Comparison of ENCODE assay signal across 1 cellular context in genomic region chr12:62468935-62469334, GRCh38.
TF ChIP-seq lines count a peak whose summit lies in the region.

No MANE protein-coding gene starts in this region.

TF ChIP-seq in IMR-90, 13 proteins besides CTCF, POLR2A, EP300 and RAD21:
- no peak for TF ChIP-seq SMC3 (IDR thresholded peaks at IDR 0.05; ENCODE audit: low read depth, low read length)
- no peak for TF ChIP-seq CEBPB (IDR thresholded peaks at IDR 0.05; ENCODE audit: low read depth, low read length)
- TF ChIP-seq NFE2L2 (IDR thresholded peaks at IDR 0.05; ENCODE audit: low read depth, low read length), result no peak
- no peak for TF ChIP-seq MAFK (IDR thresholded peaks at IDR 0.05; ENCODE audit: low read depth, low read length)
- no peak for TF ChIP-seq ELK1 (IDR thresholded peaks at IDR 0.05; ENCODE audit: borderline replicate concordance, low read depth, low read length)
- TF ChIP-seq BHLHE40 (IDR thresholded peaks at IDR 0.05; ENCODE audit: low read depth, low read length), result no peak
- TF ChIP-seq FOS (IDR thresholded peaks at IDR 0.05; ENCODE audit: low read depth, low read length), result no peak
- no peak for TF ChIP-seq RFX5 (IDR thresholded peaks at IDR 0.05; ENCODE audit: low read depth, low read length)
- no peak for TF ChIP-seq MXI1 (IDR thresholded peaks at IDR 0.05; ENCODE audit: borderline replicate concordance, low read depth, low read length)
- TF ChIP-seq USF2 (IDR thresholded peaks at IDR 0.05; ENCODE audit: low read depth, low read length), result no peak
- no peak for TF ChIP-seq CHD1 (IDR thresholded peaks at IDR 0.05; ENCODE audit: low read depth, low read length)
- no peak for TF ChIP-seq MAZ (IDR thresholded peaks at IDR 0.05; ENCODE audit: borderline replicate concordance, low read depth, low read length)
- no peak for TF ChIP-seq RCOR1 (IDR thresholded peaks at IDR 0.05; ENCODE audit: insufficient replicate concordance, low read length)
